In the genomic region with DNA sequence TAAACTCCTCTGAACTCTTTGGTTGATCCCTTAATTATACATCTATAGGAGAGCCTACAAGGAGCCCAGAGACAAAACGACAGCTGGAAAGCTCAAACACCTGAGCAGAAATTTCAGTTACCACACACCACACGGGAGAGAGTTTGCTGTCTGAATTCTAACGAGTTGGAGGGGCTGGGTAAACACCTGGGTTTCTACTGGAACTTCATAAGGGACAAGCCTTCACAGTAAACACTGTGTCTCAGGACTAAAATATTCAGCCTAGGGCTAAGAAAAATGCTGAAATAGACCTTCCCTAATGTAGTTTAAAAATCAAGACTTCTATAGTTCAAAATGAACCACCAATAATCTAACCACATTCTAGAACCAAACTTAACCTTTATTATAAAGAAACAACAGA, we compare ENCODE assay signal across 11 cellular contexts. TPM values are rescaled to one million over a fixed set of nuclear protein-coding genes. Genes with fewer than 3 reads are reported as not detected.
"Had no signal": no experiment of that assay in that cellular context is flagged by ENCODE, and none has a peak within 500 bp of the region (broad histone marks: within the 10 kb centered on the region; RNA-seq: fewer than 3 reads in every experiment).

No MANE protein-coding gene starts in this region.

- FAIRE-seq: HepG2, K562 had no signal

- H3K9me3 ChIP-seq: HAP-1 had no signal

- DNase-seq: GM23248, GOT3, H7, HFFc6, KG1 had no signal

- ATAC-seq: HCT116, HepG2, K562 had no signal

- H3K27ac ChIP-seq: GM23248, HL-60 had no signal

- H3K4me1 Mint-ChIP-seq: IgD-negative memory B cell had no signal

- H3K9me3 Mint-ChIP-seq: HFFc6 had no signal

- H3K27ac Mint-ChIP-seq: HFFc6, IgD-negative memory B cell had no signal

- H2AFZ ChIP-seq: GM23248 had no signal

- H3K4me1 ChIP-seq: HAP-1 had no signal

- H3K36me3 ChIP-seq: HAP-1 had no signal

- H3K9ac ChIP-seq: GM23248 had no signal

- H3K4me3 ChIP-seq: GM23248, HAP-1, K562 had no signal

- H3K4me3 Mint-ChIP-seq: HFFc6, IgD-negative memory B cell had no signal

RNA-seq across cellular contexts. Expression of gene ANO2, which starts 9.6 kb away (rescaled TPM):
- total RNA-seq: GM23248, HepG2 had no signal
- polyA plus RNA-seq: GM23248, IgD-negative memory B cell, K562 had no signal
